Comparison of ENCODE assay signal across 9 cellular contexts in the genomic region with DNA sequence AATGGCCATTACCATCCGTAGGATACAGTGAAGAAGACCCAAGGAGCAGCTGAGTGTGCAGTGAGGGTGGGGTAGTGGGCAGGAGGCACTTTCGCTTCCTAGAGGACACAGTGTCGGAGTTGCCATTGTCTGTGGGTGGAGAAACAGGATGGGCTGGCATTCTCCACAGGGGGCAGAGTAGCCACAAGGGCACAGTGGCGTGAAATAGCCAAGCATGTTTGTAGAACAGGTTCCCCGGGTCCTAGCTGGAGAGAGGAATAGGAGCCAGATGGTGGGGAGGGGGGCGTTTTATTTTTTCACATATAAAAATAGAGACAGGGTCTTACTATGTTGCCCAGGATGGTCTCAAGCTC. TPM values are rescaled to one million over a fixed set of nuclear protein-coding genes. Genes with fewer than 3 reads are reported as not detected.
DNase-seq lines count a peak whose midpoint lies in the region; ATAC-seq and TF ChIP-seq lines count a peak whose summit lies in the region.
"Had no signal": no experiment of that assay in that cellular context is flagged by ENCODE, and none has a peak within 500 bp of the region (broad histone marks: within the 10 kb centered on the region; RNA-seq: fewer than 3 reads in every experiment).

No MANE protein-coding gene starts in this region.

- TF ChIP-seq CTCF in mesothelial cell of epicardium (IDR thresholded peaks at IDR 0.05; ENCODE audit: unreplicated experiment) = no peak

- no peaks in the 10 kb centered on the region for H3K9me3 ChIP-seq in right cardiac atrium (ENCODE audit: control insufficient read depth, low read length)

- H3K4me3 Mint-ChIP-seq in activated T-helper 2 cell treated with anti-CD3 and anti-CD28 coated beads, Interferon-gamma antibody, Interleukin-2, Interleukin-4, amounts not matched to agents 10 μg/mL and 5 μg/mL and 100 μg/mL, durations not matched to agents 14 hours and 24 hours and 36 hours (ENCODE audit: low read depth) = no peak overlapping the region
- no peak overlapping the region for H3K4me3 Mint-ChIP-seq in mesothelial cell of epicardium

- H3K27ac ChIP-seq in right cardiac atrium (ENCODE audit: low read length) = peak overlapping the region; percentile 35

- peaks cover 13% of the 10 kb centered on the region for H3K4me1 ChIP-seq in right cardiac atrium (ENCODE audit: control insufficient read depth, insufficient read depth, low read length)

- ATAC-seq in right cardiac atrium = no peak

- H3K27ac Mint-ChIP-seq in activated T-helper 2 cell treated with anti-CD3 and anti-CD28 coated beads, Interferon-gamma antibody, Interleukin-2, Interleukin-4, amounts not matched to agents 10 μg/mL and 5 μg/mL and 100 μg/mL, durations not matched to agents 14 hours and 24 hours and 36 hours = peak overlapping the region; percentile 31
- H3K27ac Mint-ChIP-seq in mesothelial cell of epicardium = no peak overlapping the region

- peaks cover 50% of the 10 kb centered on the region for H3K4me1 Mint-ChIP-seq in activated T-helper 2 cell treated with anti-CD3 and anti-CD28 coated beads, Interferon-gamma antibody, Interleukin-2, Interleukin-4, amounts not matched to agents 10 μg/mL and 5 μg/mL and 100 μg/mL, durations not matched to agents 14 hours and 24 hours and 36 hours (ENCODE audit: low read depth)
- H3K4me1 Mint-ChIP-seq in mesothelial cell of epicardium = peaks cover 24% of the 10 kb centered on the region

- H3K36me3 Mint-ChIP-seq in activated T-helper 2 cell treated with anti-CD3 and anti-CD28 coated beads, Interferon-gamma antibody, Interleukin-2, Interleukin-4, amounts not matched to agents 10 μg/mL and 5 μg/mL and 100 μg/mL, durations not matched to agents 14 hours and 24 hours and 36 hours (ENCODE audit: low read depth) = peaks cover 49% of the 10 kb centered on the region
- H3K36me3 Mint-ChIP-seq in mesothelial cell of epicardium = no peaks in the 10 kb centered on the region

- no peaks in the 10 kb centered on the region for H3K9me3 Mint-ChIP-seq in activated T-helper 2 cell treated with anti-CD3 and anti-CD28 coated beads, Interferon-gamma antibody, Interleukin-2, Interleukin-4, amounts not matched to agents 10 μg/mL and 5 μg/mL and 100 μg/mL, durations not matched to agents 14 hours and 24 hours and 36 hours
- no peaks in the 10 kb centered on the region for H3K9me3 Mint-ChIP-seq in mesothelial cell of epicardium

- no peaks in the 10 kb centered on the region for H3K27me3 ChIP-seq in right cardiac atrium (ENCODE audit: control insufficient read depth, insufficient read depth)

- no peak for DNase-seq in right cardiac atrium
- no peak for DNase-seq in cardiac septum (ENCODE audit: low spot score)
- DNase-seq in activated T-helper 2 cell treated with anti-CD3 and anti-CD28 coated beads, Interferon-gamma antibody, Interleukin-2, Interleukin-4, amounts not matched to agents 10 μg/mL and 5 μg/mL and 100 μg/mL, durations not matched to agents 14 hours and 24 hours and 36 hours (ENCODE audit: low spot score) = no peak
- DNase-seq in mucosa of gallbladder (ENCODE audit: low spot score) = peak; percentile 65
- no peak for DNase-seq in mesothelial cell of epicardium (ENCODE audit: low spot score in 2 of 2, unreplicated experiment in 2 of 2)
- no peak for DNase-seq in activated CD4-positive, CD25-positive, alpha-beta regulatory T cell treated with anti-CD3 and anti-CD28 coated beads, Interleukin-2, amount 50 U/mL, for 72 hours
- no peak for DNase-seq in ecto neural progenitor cell (ENCODE audit: low spot score)
- no peak for DNase-seq in NAMALWA (ENCODE audit: low spot score)
- DNase-seq: stimulated activated CD4-positive, alpha-beta T cell treated with anti-CD3 and anti-CD28 coated beads, Interleukin-4, amount 100 ng/mL, for 4 hours had no signal

- H3K27me3 Mint-ChIP-seq in activated T-helper 2 cell treated with anti-CD3 and anti-CD28 coated beads, Interferon-gamma antibody, Interleukin-2, Interleukin-4, amounts not matched to agents 10 μg/mL and 5 μg/mL and 100 μg/mL, durations not matched to agents 14 hours and 24 hours and 36 hours (ENCODE audit: low read depth) = no peaks in the 10 kb centered on the region
- H3K27me3 Mint-ChIP-seq in mesothelial cell of epicardium (ENCODE audit: low read depth) = peaks cover 11% of the 10 kb centered on the region

- peak overlapping the region; percentile 78 for H3K4me3 ChIP-seq in right cardiac atrium (ENCODE audit: low read length)

- WGBS in right cardiac atrium = 72% methylated on average over 6 of the region's 6 CpGs

- intact Hi-C loops in right cardiac atrium (cut with DNase I) = loop anchor here in 3 of 4 donors (10.0 kb wide), 2 partner anchors 49 to 59 kb away; no protein-coding TSS in a partner anchor
- intact Hi-C loops in cardiac septum (cut with DNase I) = no loop called here
- intact Hi-C loops in activated T-helper 2 cell treated with anti-CD3 and anti-CD28 coated beads, Interferon-gamma antibody, Interleukin-2, Interleukin-4, amounts not matched to agents 10 μg/mL and 5 μg/mL and 100 μg/mL, durations not matched to agents 14 hours and 24 hours and 36 hours (cut with micrococcal nuclease) = no loop called here

RNA-seq across cellular contexts. Expression of a gene that starts 3.5 kb away (rescaled TPM):
- total RNA-seq in right cardiac atrium (100 to 1,000 TPM in 1 of 4 donors, 10 to 100 TPM in 3; 21.3 to 106 (median 38.4) TPM), cardiac septum (129 TPM), mucosa of gallbladder (63.2 TPM), mesothelial cell of epicardium (19.3 to 21.2 TPM (median 20.0 TPM) in 3 replicates)
- 23.7 TPM for polyA plus RNA-seq in right cardiac atrium
- 55.1 and 55.8 TPM in 2 replicates for total RNA-seq in activated T-helper 2 cell treated with anti-CD3 and anti-CD28 coated beads, Interferon-gamma antibody, Interleukin-2, Interleukin-4, amounts not matched to agents 10 μg/mL and 5 μg/mL and 100 μg/mL, durations not matched to agents 14 hours and 24 hours and 36 hours

Comparison
In these comparisons a context has a peak if more than half of its experiments do, and no peak if none do; other contexts are left out.
1. intact Hi-C loops: an anchor here in right cardiac atrium (10.0 kb wide); none called in cardiac septum and activated T-helper 2 cell treated with anti-CD3 and anti-CD28 coated beads, Interferon-gamma antibody, Interleukin-2, Interleukin-4, amounts not matched to agents 10 μg/mL and 5 μg/mL and 100 μg/mL, durations not matched to agents 14 hours and 24 hours and 36 hours.